ENCODE assay signal across 17 cellular contexts in the genomic region with DNA sequence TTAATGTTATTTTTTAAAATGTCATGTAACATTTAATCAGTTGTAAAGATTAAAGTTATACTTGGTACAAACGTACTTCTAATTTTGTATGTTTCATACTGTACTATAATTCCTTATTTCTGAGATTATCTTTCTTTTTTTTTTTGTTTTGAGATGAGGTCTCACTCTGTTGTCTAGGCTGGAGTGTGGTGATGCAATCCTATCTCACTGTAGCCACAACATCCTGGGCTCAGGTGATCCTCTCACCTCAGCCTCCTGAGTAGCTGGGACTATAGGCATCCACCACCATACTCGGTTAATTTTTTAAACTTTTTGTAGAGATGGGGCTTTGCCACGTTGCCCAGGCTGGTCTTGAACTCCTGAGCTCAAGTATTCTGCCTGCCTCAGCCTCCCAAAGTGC. TPM values are rescaled to one million over a fixed set of nuclear protein-coding genes. Genes with fewer than 3 reads are reported as not detected.
DNase-seq lines count a peak whose midpoint lies in the region; ATAC-seq, FAIRE-seq and TF ChIP-seq lines count a peak whose summit lies in the region.
"Had no signal": no experiment of that assay in that cellular context is flagged by ENCODE, and none has a peak within 500 bp of the region (broad histone marks: within the 10 kb centered on the region; RNA-seq: fewer than 3 reads in every experiment).

No MANE protein-coding gene starts in this region.

- H3K4me3 ChIP-seq in HepG2 (replicated peaks in 1 of 3; ENCODE audit: insufficient read depth in 1 of 3, low read depth in 2 of 3, low read length in 3 of 3): no peak overlapping the region
- no peak overlapping the region for H3K4me3 ChIP-seq in right lobe of liver
- H3K4me3 ChIP-seq in bronchial epithelial cell (ENCODE audit: low read depth, low read length): no peak overlapping the region
- H3K4me3 ChIP-seq: BLaER1 treated with 17β-estradiol and CSF1 and Interleukin-3, amounts not matched to agents 10 nM and 100 nM; MG63 had no signal

- H3K79me2 ChIP-seq in HepG2 (ENCODE audit: insufficient read depth, low read length): no peaks in the 10 kb centered on the region

- H3K36me3 ChIP-seq in HepG2 (replicated peaks in 1 of 2; ENCODE audit: control insufficient read depth in 1 of 2, insufficient read depth in 2 of 2, low read length in 2 of 2): no peaks in the 10 kb centered on the region
- H3K36me3 ChIP-seq in right lobe of liver: no peaks in the 10 kb centered on the region
- no peaks in the 10 kb centered on the region for H3K36me3 ChIP-seq in bronchial epithelial cell (ENCODE audit: control insufficient read depth, insufficient read depth, low read length)
- H3K36me3 ChIP-seq: BLaER1 treated with 17β-estradiol and CSF1 and Interleukin-3, amounts not matched to agents 10 nM and 100 nM; MG63 had no signal

- TF ChIP-seq CTCF in HepG2 (CRISPR knock-in tag; IDR thresholded peaks at IDR 0.05) (no peak), right lobe of liver (IDR thresholded peaks at IDR 0.05) (no peak), bronchial epithelial cell (IDR thresholded peaks at IDR 0.05; ENCODE audit: insufficient read depth, low read length, severe bottlenecking) (no peak), foreskin keratinocyte (conservative IDR thresholded peaks at IDR 0.05) (no peak), type B pancreatic cell (conservative IDR thresholded peaks at IDR 0.05) (no peak)

- H3K27me3 ChIP-seq in HepG2 (ENCODE audit: control insufficient read depth in 1 of 2, insufficient read depth in 2 of 2, low read length in 2 of 2) (no peaks in the 10 kb centered on the region), right lobe of liver (no peaks in the 10 kb centered on the region), bronchial epithelial cell (ENCODE audit: control insufficient read depth, insufficient read depth, low read length) (no peaks in the 10 kb centered on the region), foreskin keratinocyte (no peaks in the 10 kb centered on the region)
- H3K27me3 ChIP-seq: BLaER1 treated with 17β-estradiol and CSF1 and Interleukin-3, amounts not matched to agents 10 nM and 100 nM; MG63 had no signal

- TF ChIP-seq POLR2A in HepG2 (IDR thresholded peaks at IDR 0.05; ENCODE audit: insufficient read depth in 1 of 2, low read depth in 2 of 2, low read length in 2 of 2) (no peak), right lobe of liver (IDR thresholded peaks at IDR 0.05) (no peak)

- no peak overlapping the region for H3K4me2 ChIP-seq in HepG2 (ENCODE audit: low read depth, low read length)
- H3K4me2 ChIP-seq: BLaER1 treated with 17β-estradiol and CSF1 and Interleukin-3, amounts not matched to agents 10 nM and 100 nM had no signal

- H3K27ac Mint-ChIP-seq in type B pancreatic cell: peak overlapping the region; percentile 55

- BruUV-seq in HepG2 (replicated peaks; lab: Mats Ljungman, UMichigan): no TSS peak

- H3K9me3 Mint-ChIP-seq in type B pancreatic cell: no peaks in the 10 kb centered on the region

- TF ChIP-seq EP300 in HepG2 (IDR thresholded peaks at IDR 0.05; ENCODE audit: low read depth in 2 of 2, low read length in 2 of 2) (no peak), HepG2 (CRISPR knock-in tag; IDR thresholded peaks at IDR 0.05; ENCODE audit: borderline replicate concordance) (no peak)

- no peak overlapping the region for H3K9ac ChIP-seq in HepG2 (ENCODE audit: insufficient read depth, low read depth, low read length)
- H3K9ac ChIP-seq: BLaER1 treated with 17β-estradiol and CSF1 and Interleukin-3, amounts not matched to agents 10 nM and 100 nM had no signal

- CTCF ChIA-PET in HepG2 (lab: Yijun Ruan, JAX; ENCODE audit: low intra/inter-chr PET ratio, low total read pairs): no interaction called here

- no peaks in the 10 kb centered on the region for H3K4me1 Mint-ChIP-seq in type B pancreatic cell (ENCODE audit: unreplicated experiment)

- in situ Hi-C loops in HepG2 (cut with HindIII; ENCODE audit: extremely low pct_ligation_motif_present, low pct_unique_long_range_greater_than_20kb): no loop called here

- no peaks in the 10 kb centered on the region for H3K4me1 ChIP-seq in HepG2 (ENCODE audit: insufficient read depth, low read length)
- H3K4me1 ChIP-seq in right lobe of liver: no peaks in the 10 kb centered on the region
- peaks cover 16% of the 10 kb centered on the region for H3K4me1 ChIP-seq in foreskin keratinocyte
- H3K4me1 ChIP-seq: BLaER1 treated with 17β-estradiol and CSF1 and Interleukin-3, amounts not matched to agents 10 nM and 100 nM had no signal

- WGBS in HepG2 (ENCODE audit: low lambda C conversion rate): 6% methylated on average over 3 of the region's 3 CpGs
- 48% methylated on average over 2 of the region's 3 CpGs for WGBS in right lobe of liver (ENCODE audit: insufficient coverage, low coverage, low lambda C conversion rate, missing lambda C conversion rate)

- ATAC-seq in HepG2 (no peak), right lobe of liver (no peak), foreskin keratinocyte (peak; percentile 36), HG03342 (IDR thresholded peaks at IDR 0.05; ENCODE audit: unreplicated experiment) (no peak)

- H4K20me1 ChIP-seq in HepG2 (ENCODE audit: insufficient read depth, low read length): no peaks in the 10 kb centered on the region
- H4K20me1 ChIP-seq: BLaER1 treated with 17β-estradiol and CSF1 and Interleukin-3, amounts not matched to agents 10 nM and 100 nM had no signal

- H3K27ac ChIP-seq in HepG2 (ENCODE audit: extremely low read length, insufficient read depth, low read length) (no peak overlapping the region), right lobe of liver (no peak overlapping the region), foreskin keratinocyte (peak overlapping the region; percentile 33), caudate nucleus (ENCODE audit: low read depth, low read length) (no peak overlapping the region)
- H3K27ac ChIP-seq: BLaER1 treated with 17β-estradiol and CSF1 and Interleukin-3, amounts not matched to agents 10 nM and 100 nM; HL-60 had no signal

- H3K27me3 Mint-ChIP-seq in type B pancreatic cell: no peaks in the 10 kb centered on the region

- H2AFZ ChIP-seq in HepG2 (ENCODE audit: low read length): no peak overlapping the region

- H3K9me3 ChIP-seq in HepG2 (ENCODE audit: low read length) (no peaks in the 10 kb centered on the region), right lobe of liver (no peaks in the 10 kb centered on the region)
- H3K9me3 ChIP-seq: MG63 had no signal

- intact Hi-C loops in HepG2 (cut with micrococcal nuclease; ENCODE audit: unreplicated experiment) (no loop called here), right lobe of liver (cut with DNase I) (no loop called here)

- H3K4me3 Mint-ChIP-seq in type B pancreatic cell: no peak overlapping the region

- peaks cover 10% of the 10 kb centered on the region for H3K36me3 Mint-ChIP-seq in type B pancreatic cell

- FAIRE-seq in HepG2 (lab: Jason Lieb, UNC) (no peak), bronchial epithelial cell (lab: Jason Lieb, UNC) (no peak)

- POLR2A ChIA-PET in HepG2 (lab: Yijun Ruan, JAX): no interaction called here

- DNase-seq in HepG2 (ENCODE audit: low spot score) (no peak), right lobe of liver (no peak), bronchial epithelial cell (ENCODE audit: low read depth) (peak; percentile 52), foreskin keratinocyte (no peak), type B pancreatic cell (ENCODE audit: extremely low spot score, unreplicated experiment) (no peak), caudate nucleus (lab: John Stamatoyannopoulos, UW) (no peak), NOMO-1 treated with dmso at 0.1 percent for 144 hours (lab: John Stamatoyannopoulos, UW; ENCODE audit: unreplicated experiment) (no peak)
- DNase-seq: KG1, MG63, NCI-H1092 treated with DMSO at 0.1 percent for 48 hours, NCI-H1694, NCI-H774 had no signal

- no peak for TF ChIP-seq RAD21 in HepG2 (CRISPR knock-in tag; IDR thresholded peaks at IDR 0.05)

TF ChIP-seq in HepG2, 621 proteins besides CTCF, POLR2A, EP300 and RAD21:
- TF ChIP-seq CEBPG (CRISPR knock-in tag; IDR thresholded peaks at IDR 0.05) (peak; percentile 45; the same call in 1 of the 2 replicates), CEBPB (IDR thresholded peaks at IDR 0.05; ENCODE audit: borderline replicate concordance, low read depth, low read length) (peak; percentile 36; the same call in 1 of the 2 replicates), SYNCRIP (IDR thresholded peaks at IDR 0.05; ENCODE audit: insufficient read depth, low read depth, low read length) (no peak), ATF7 (IDR thresholded peaks at IDR 0.05) (0 out of 2 replicates have a peak, but pooled peaks have one; percentile 18), ATF7 (CRISPR knock-in tag; IDR thresholded peaks at IDR 0.05) (no peak)
TF ChIP-seq in HepG2: peak in this region for 3.

RNA-seq across cellular contexts. Expression of gene ANKDD1B, which starts 28.7 kb away (rescaled TPM):
- total RNA-seq in HepG2 (2016; rRNA removed; fragmentation: Illumina TruSeq; extraction: Trizol) (0.14 and 0.27 TPM in 2 replicates), right lobe of liver (under 1 TPM in 2 of 6 experiments, not detected in 4; 0.17 to 0.26 TPM), bronchial epithelial cell (1.3 and 1.9 TPM in 2 replicates), foreskin keratinocyte (0.07 and 0.10 TPM in 2 replicates), type B pancreatic cell (ENCODE audit: low replicate concordance) (0.93 and 1.6 TPM in 2 replicates)
- 0.09 TPM in 1 of 2 replicates, not detected in the other for total RNA-seq in HepG2 (2016; cell fraction: cytosol; rRNA removed; fragmentation: Illumina TruSeq; extraction: Trizol; ENCODE audit: low read depth)
- total RNA-seq in HepG2 (2016; cell fraction: insoluble cytoplasmic fraction; rRNA removed; fragmentation: Illumina TruSeq; extraction: Trizol): 0.32 and 0.34 TPM in 2 replicates
- total RNA-seq in HepG2 (2016; cell fraction: membrane; rRNA removed; fragmentation: Illumina TruSeq; extraction: Trizol): 0.17 and 0.22 TPM in 2 replicates
- total RNA-seq in HepG2 (2016; cell fraction: nucleus; rRNA removed; fragmentation: Illumina TruSeq; extraction: Trizol): 0.47 and 1.2 TPM in 2 replicates
- polyA plus RNA-seq in HepG2 (2011; rRNA removed) (0.12 and 0.16 TPM in 2 replicates), foreskin keratinocyte (0.07 TPM in 2 replicates)
- 0.04 and 0.06 TPM in 2 replicates for polyA plus RNA-seq in HepG2 (2011; cell fraction: cytosol; rRNA removed)
- polyA plus RNA-seq in HepG2 (2011; cell fraction: nucleus; rRNA removed): 0.43 and 0.56 TPM in 2 replicates
- polyA plus RNA-seq in HepG2 (2012): 0.19 and 0.20 TPM in 2 replicates
- 0.06 and 0.08 TPM in 2 replicates for polyA plus RNA-seq in HepG2 (2016; cell fraction: cytosol; fragmentation: Illumina TruSeq; extraction: Trizol; ENCODE audit: low read depth)
- 0.22 TPM in 1 of 2 replicates, not detected in the other for polyA plus RNA-seq in HepG2 (2016; cell fraction: insoluble cytoplasmic fraction; fragmentation: Illumina TruSeq; extraction: Trizol; ENCODE audit: low read depth)
- polyA plus RNA-seq in HepG2 (2016; cell fraction: membrane; fragmentation: Illumina TruSeq; extraction: Trizol; ENCODE audit: low read depth): 0.16 TPM in 1 of 2 replicates, not detected in the other
- 0.33 TPM in 2 replicates for polyA plus RNA-seq in HepG2 (2016; cell fraction: nucleus; fragmentation: Illumina TruSeq; extraction: Trizol; ENCODE audit: insufficient read depth, low read depth)
- polyA minus RNA-seq in HepG2 (2011; rRNA and poly(A)+ RNA removed; ENCODE audit: low replicate concordance): not detected in 2 replicates
- not detected in 2 replicates for polyA minus RNA-seq in HepG2 (2011; cell fraction: cytosol; rRNA and poly(A)+ RNA removed)
- 1.4 and 2.3 TPM in 2 replicates for polyA minus RNA-seq in HepG2 (2011; cell fraction: nucleus; rRNA and poly(A)+ RNA removed)
- total RNA-seq: NCI-H460, RPMI7951 had no signal
